Comparison of ENCODE assay signal across 8 cellular contexts in the genomic region with DNA sequence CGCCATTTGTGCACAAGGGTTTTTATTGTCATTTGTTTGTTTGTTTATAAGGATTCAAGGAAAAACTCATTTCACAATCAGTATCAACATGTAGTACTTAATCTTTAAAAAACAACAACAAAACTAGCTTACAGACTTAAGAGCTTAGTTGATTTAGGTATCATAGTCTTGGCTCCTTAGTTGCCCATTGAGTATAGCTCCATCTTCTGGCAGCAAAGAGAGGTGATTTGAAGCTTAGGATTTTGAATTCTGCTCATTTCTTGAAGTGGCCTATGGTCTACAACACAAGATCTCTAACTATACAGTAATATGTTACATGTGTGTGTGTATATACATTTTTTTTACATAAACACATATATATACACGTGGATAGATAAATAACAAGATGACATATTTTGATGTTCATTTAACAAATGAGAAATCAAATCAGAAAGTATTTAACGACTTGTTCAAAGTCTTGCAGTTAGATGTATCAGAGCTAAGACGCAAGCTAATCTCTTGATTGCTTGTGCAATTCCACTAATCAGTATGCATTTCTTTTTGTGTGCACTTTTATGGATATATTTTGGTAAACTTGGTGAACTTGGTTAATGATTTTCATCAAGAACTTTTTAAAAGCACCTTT.
DNase-seq lines count a peak whose midpoint lies in the region; ATAC-seq and TF ChIP-seq lines count a peak whose summit lies in the region.

No MANE protein-coding gene starts in this region.

- H3K36me3 ChIP-seq in HCT116 (ENCODE audit: control insufficient read depth in 1 of 2, insufficient read depth in 2 of 2, low read length in 2 of 2), result no peaks in the 10 kb centered on the region
- no peaks in the 10 kb centered on the region for H3K36me3 ChIP-seq in lower lobe of right lung

- H3K27me3 ChIP-seq in HCT116 (ENCODE audit: insufficient read depth, low read length) (no peaks in the 10 kb centered on the region), lower lobe of right lung (ENCODE audit: low read depth) (peaks cover 1% of the 10 kb centered on the region)

- no peaks in the 10 kb centered on the region for H4K20me1 ChIP-seq in HCT116 (ENCODE audit: insufficient read depth)

- no peak overlapping the region for H3K9ac ChIP-seq in HCT116 (ENCODE audit: low read length)

- H3K4me1 ChIP-seq in HCT116 (ENCODE audit: control insufficient read depth in 1 of 2, insufficient read depth in 2 of 2, low read length in 2 of 2), result no peaks in the 10 kb centered on the region
- H3K4me1 ChIP-seq in lower lobe of right lung, result no peaks in the 10 kb centered on the region

- no peak overlapping the region for H2AFZ ChIP-seq in HCT116 (ENCODE audit: low read depth, low read length, poor library complexity, severe bottlenecking)

- H3K9me2 ChIP-seq in HCT116 (ENCODE audit: insufficient read depth), result no peaks in the 10 kb centered on the region

- H3K9me3 ChIP-seq in HCT116 (ENCODE audit: control insufficient read depth in 1 of 2, insufficient read depth in 1 of 2, low read depth in 1 of 2, low read length in 2 of 2) (no peaks in the 10 kb centered on the region), lower lobe of right lung (no peaks in the 10 kb centered on the region)

- CTCF ChIA-PET in HCT116 (lab: Charles Lee), result interaction anchor here (0.7 to 2.0 kb wide), 24 partner anchors 8 to 443 kb away, joined by 3 to 50 read pairs (median 5); a partner anchor contains a TSS

- no peaks in the 10 kb centered on the region for H3K79me2 ChIP-seq in HCT116 (ENCODE audit: insufficient read depth, low read length)

- POLR2A ChIA-PET in HCT116 (lab: Charles Lee), result no interaction called here

- peak; percentile 70 to 82 (median 80) for TF ChIP-seq CTCF in HCT116 (IDR thresholded peaks at IDR 0.05 in 2 of 3, conservative IDR thresholded peaks at IDR 0.05 in 1 of 3; ENCODE audit: borderline replicate concordance in 1 of 3, insufficient read depth in 1 of 3, low read depth in 2 of 3, low read length in 2 of 3)
- TF ChIP-seq CTCF in lower lobe of right lung (IDR thresholded peaks at IDR 0.05), result peak; percentile 71

- peak; percentile 83 for TF ChIP-seq RAD21 in HCT116 (IDR thresholded peaks at IDR 0.05; ENCODE audit: low read depth)

- RAD21 ChIA-PET in HCT116 (lab: Charles Lee; ENCODE audit: low non-redundant PET in 1 of 2, low total read pairs in 2 of 2, uncharacterized antibody in 2 of 2, unreplicated experiment in 2 of 2), result interaction anchor here (0.6 to 1.8 kb wide), 4 partner anchors 313 to 393 kb away, joined by 4 to 12 read pairs (median 8); no protein-coding TSS in a partner anchor

- no peak overlapping the region for H3K4me2 ChIP-seq in HCT116 (ENCODE audit: low read length)

- H3K27ac ChIP-seq in HCT116 (ENCODE audit: low read depth, low read length), result no peak overlapping the region
- no peak overlapping the region for H3K27ac ChIP-seq in lower lobe of right lung

- ATAC-seq in HCT116 (peak; percentile 77), lower lobe of right lung (peak; percentile 56 to 79), GM19035 (IDR thresholded peaks at IDR 0.05; ENCODE audit: unreplicated experiment) (no peak)

- H3K4me3 ChIP-seq in HCT116 (replicated peaks in 1 of 2; ENCODE audit: low read depth in 1 of 2, low read length in 2 of 2) (no peak overlapping the region), lower lobe of right lung (no peak overlapping the region)

- DNase-seq in D341Med (ENCODE audit: low spot score), result peak; percentile 53
- DNase-seq in HCT116 (ENCODE audit: low read depth, low spot score), result peak; percentile 48
- peak; percentile 8 to 54 for DNase-seq in NOMO-1 (lab: John Stamatoyannopoulos, UW; ENCODE audit: unreplicated experiment in 2 of 2)
- DNase-seq in central memory CD4-positive, alpha-beta T cell, result peak; percentile 61
- DNase-seq in lower lobe of right lung, result no peak
- DNase-seq in COR-L47 (lab: John Stamatoyannopoulos, UW), result no peak
- no peak for DNase-seq in posterior vena cava (ENCODE audit: low spot score)

- TF ChIP-seq POLR2A in HCT116 (IDR thresholded peaks at IDR 0.05; ENCODE audit: borderline replicate concordance, extremely low read depth, insufficient read depth, insufficient read length), result no peak

- BruUV-seq in HCT116 (replicated peaks; lab: Mats Ljungman, UMichigan), result no TSS peak

- intact Hi-C loops in HCT116 (cut with micrococcal nuclease) (loop anchor here (1.0 kb wide), 1 partner anchor 392 kb away; no protein-coding TSS in a partner anchor), lower lobe of right lung (cut with DNase I) (no loop called here), posterior vena cava (cut with DNase I) (loop anchor here in 1 of 2 donors (5.0 kb wide), 1 partner anchor 394 kb away; no protein-coding TSS in a partner anchor)

TF ChIP-seq in HCT116, 20 proteins besides CTCF, POLR2A, EP300 and RAD21:
- TF ChIP-seq EZH2phosphoT487 (IDR thresholded peaks at IDR 0.05; ENCODE audit: borderline replicate concordance) (no peak), YY1 (IDR thresholded peaks at IDR 0.05; ENCODE audit: extremely low read depth, insufficient replicate concordance, low read depth, low read length) (no peak), FOSL1 (IDR thresholded peaks at IDR 0.05; ENCODE audit: low read depth) (no peak), CBX3 (IDR thresholded peaks at IDR 0.05; ENCODE audit: low read depth) (no peak), POLR2AphosphoS5 (IDR thresholded peaks at IDR 0.05; ENCODE audit: low read depth, low read length) (no peak), SIN3A (IDR thresholded peaks at IDR 0.05; ENCODE audit: low read depth) (no peak), EZH2 (IDR thresholded peaks at IDR 0.05) (no peak)
- TF ChIP-seq, protein P1, sequence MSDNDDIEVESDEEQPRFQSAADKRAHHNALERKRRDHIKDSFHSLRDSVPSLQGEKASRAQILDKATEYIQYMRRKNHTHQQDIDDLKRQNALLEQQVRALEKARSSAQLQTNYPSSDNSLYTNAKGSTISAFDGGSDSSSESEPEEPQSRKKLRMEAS (IDR thresholded peaks at IDR 0.05), result no peak
- TF ChIP-seq, protein P2, sequence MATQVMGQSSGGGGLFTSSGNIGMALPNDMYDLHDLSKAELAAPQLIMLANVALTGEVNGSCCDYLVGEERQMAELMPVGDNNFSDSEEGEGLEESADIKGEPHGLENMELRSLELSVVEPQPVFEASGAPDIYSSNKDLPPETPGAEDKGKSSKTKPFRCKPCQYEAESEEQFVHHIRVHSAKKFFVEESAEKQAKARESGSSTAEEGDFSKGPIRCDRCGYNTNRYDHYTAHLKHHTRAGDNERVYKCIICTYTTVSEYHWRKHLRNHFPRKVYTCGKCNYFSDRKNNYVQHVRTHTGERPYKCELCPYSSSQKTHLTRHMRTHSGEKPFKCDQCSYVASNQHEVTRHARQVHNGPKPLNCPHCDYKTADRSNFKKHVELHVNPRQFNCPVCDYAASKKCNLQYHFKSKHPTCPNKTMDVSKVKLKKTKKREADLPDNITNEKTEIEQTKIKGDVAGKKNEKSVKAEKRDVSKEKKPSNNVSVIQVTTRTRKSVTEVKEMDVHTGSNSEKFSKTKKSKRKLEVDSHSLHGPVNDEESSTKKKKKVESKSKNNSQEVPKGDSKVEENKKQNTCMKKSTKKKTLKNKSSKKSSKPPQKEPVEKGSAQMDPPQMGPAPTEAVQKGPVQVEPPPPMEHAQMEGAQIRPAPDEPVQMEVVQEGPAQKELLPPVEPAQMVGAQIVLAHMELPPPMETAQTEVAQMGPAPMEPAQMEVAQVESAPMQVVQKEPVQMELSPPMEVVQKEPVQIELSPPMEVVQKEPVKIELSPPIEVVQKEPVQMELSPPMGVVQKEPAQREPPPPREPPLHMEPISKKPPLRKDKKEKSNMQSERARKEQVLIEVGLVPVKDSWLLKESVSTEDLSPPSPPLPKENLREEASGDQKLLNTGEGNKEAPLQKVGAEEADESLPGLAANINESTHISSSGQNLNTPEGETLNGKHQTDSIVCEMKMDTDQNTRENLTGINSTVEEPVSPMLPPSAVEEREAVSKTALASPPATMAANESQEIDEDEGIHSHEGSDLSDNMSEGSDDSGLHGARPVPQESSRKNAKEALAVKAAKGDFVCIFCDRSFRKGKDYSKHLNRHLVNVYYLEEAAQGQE (IDR thresholded peaks at IDR 0.05; ENCODE audit: low read depth), result no peak
- TF ChIP-seq, protein P3, sequence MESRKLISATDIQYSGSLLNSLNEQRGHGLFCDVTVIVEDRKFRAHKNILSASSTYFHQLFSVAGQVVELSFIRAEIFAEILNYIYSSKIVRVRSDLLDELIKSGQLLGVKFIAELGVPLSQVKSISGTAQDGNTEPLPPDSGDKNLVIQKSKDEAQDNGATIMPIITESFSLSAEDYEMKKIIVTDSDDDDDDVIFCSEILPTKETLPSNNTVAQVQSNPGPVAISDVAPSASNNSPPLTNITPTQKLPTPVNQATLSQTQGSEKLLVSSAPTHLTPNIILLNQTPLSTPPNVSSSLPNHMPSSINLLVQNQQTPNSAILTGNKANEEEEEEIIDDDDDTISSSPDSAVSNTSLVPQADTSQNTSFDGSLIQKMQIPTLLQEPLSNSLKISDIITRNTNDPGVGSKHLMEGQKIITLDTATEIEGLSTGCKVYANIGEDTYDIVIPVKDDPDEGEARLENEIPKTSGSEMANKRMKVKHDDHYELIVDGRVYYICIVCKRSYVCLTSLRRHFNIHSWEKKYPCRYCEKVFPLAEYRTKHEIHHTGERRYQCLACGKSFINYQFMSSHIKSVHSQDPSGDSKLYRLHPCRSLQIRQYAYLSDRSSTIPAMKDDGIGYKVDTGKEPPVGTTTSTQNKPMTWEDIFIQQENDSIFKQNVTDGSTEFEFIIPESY (IDR thresholded peaks at IDR 0.05; ENCODE audit: extremely low read depth, insufficient replicate concordance, low read length), result no peak

Comparison
In these comparisons a context has a peak if more than half of its experiments do, and no peak if none do; other contexts are left out.
1. DNase-seq: peak in D341Med (single experiment), HCT116 (single experiment), NOMO-1 (2 of 2) and central memory CD4-positive, alpha-beta T cell (single experiment); none in lower lobe of right lung (single experiment), COR-L47 (single experiment) and posterior vena cava (single experiment).